ENCODE assay signal across 1 cellular context in the genomic region with DNA sequence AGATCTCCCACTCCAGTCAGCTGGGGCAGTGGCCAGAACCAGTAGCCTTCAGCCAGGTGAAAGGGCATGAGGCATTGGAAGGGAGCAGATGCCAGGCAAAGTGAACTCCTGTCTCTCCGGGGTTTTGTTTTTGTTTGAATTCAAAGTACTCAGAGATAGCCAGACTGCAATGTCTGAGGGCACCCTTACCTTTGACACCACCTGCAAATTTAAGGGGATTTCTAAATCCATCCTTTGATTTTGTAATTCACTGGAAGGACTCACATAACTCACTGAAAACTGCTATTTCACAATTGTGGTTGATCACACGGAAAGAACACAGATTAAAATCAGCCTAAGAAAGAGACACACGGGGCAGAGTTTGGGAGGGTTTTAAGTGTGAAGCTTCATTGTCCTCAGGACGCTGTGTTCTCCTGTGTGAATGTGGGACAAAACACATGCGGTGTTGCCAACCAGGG.
TF ChIP-seq lines count a peak whose summit lies in the region.

No MANE protein-coding gene starts in this region.

TF ChIP-seq in HepG2, 621 proteins besides CTCF, POLR2A, EP300 and RAD21:
- TF ChIP-seq NCOR1 (IDR thresholded peaks at IDR 0.05; ENCODE audit: borderline replicate concordance, low read length) (peak; percentile 25; the same call in 1 of the 2 replicates), PPARG (CRISPR knock-in tag; conservative IDR thresholded peaks at IDR 0.05) (0 out of 2 replicates have a peak, but pooled peaks have one; percentile 14), CEBPB (IDR thresholded peaks at IDR 0.05; ENCODE audit: borderline replicate concordance, low read depth, low read length) (peak; percentile 52; the same call in 1 of the 2 replicates), ZEB1 (IDR thresholded peaks at IDR 0.05; ENCODE audit: insufficient replicate concordance, low read depth) (peak; percentile 34)
TF ChIP-seq in HepG2: peak in this region for 4; not testable (repeated sequence) for 617.
